Comparison of ENCODE assay signal across 9 cellular contexts in genomic region chr17:73998246-73999220, GRCh38.
A peak's percentile ranks its signal among the peaks of the same experiment; 100 is the strongest.
DNase-seq lines count a peak whose midpoint lies in the region; ATAC-seq, FAIRE-seq and TF ChIP-seq lines count a peak whose summit lies in the region.
"Had no signal": no experiment of that assay in that cellular context is flagged by ENCODE, and none has a peak within 500 bp of the region (broad histone marks: within the 10 kb centered on the region; RNA-seq: fewer than 3 reads in every experiment).

No MANE protein-coding gene starts in this region.

- CTCF ChIA-PET in Caco-2 (lab: Charles Lee), result interaction anchor here (0.6 to 1.5 kb wide), 9 partner anchors 13 to 352 kb away, joined by 3 to 6 read pairs (median 3); no protein-coding TSS in a partner anchor

- no peak for FAIRE-seq in urothelium cell line (lab: Jason Lieb, UNC)

- no peaks in the 10 kb centered on the region for H3K9me3 Mint-ChIP-seq in Caco-2 (ENCODE audit: unreplicated experiment)
- H3K9me3 Mint-ChIP-seq: IgD-negative memory B cell had no signal

- POLR2A ChIA-PET in Caco-2 (lab: Charles Lee), result no interaction called here

- no TSS peak for BruUV-seq in Caco-2 (replicated peaks; lab: Mats Ljungman, UMichigan)

- in situ Hi-C loops in HAP-1 (cut with MboI; ENCODE audit: low sequenced_read_pairs), result no loop called here

- no peaks in the 10 kb centered on the region for H3K27me3 Mint-ChIP-seq in Caco-2 (ENCODE audit: insufficient read depth, unreplicated experiment)

- DNase-seq in Caco-2 (peak; percentile 78 to 85), HAP-1 (ENCODE audit: low spot score in 2 of 2) (peak; percentile 7 to 78), NCI-H526 (lab: John Stamatoyannopoulos, UW) (peak; percentile 97), urothelium cell line (ENCODE audit: low spot score) (peak; percentile 75), dedifferentiated amniotic fluid mesenchymal stem cell (ENCODE audit: extremely low spot score) (no peak)
- peak; percentile 12 to 16 for DNase-seq in activated CD8-positive, alpha-beta memory T cell treated with anti-CD3 and anti-CD28 coated beads for 4 hours (ENCODE audit: low read depth in 2 of 2)

- H3K9me3 ChIP-seq in Caco-2 (no peaks in the 10 kb centered on the region), HAP-1 (no peaks in the 10 kb centered on the region), parathyroid adenoma (ENCODE audit: control insufficient read depth, low read length) (no peaks in the 10 kb centered on the region)

- H3K27me3 ChIP-seq in Caco-2 (replicated peaks; ENCODE audit: control insufficient read depth, insufficient read depth, low read length) (no peaks in the 10 kb centered on the region), HAP-1 (ENCODE audit: low read depth) (no peaks in the 10 kb centered on the region), parathyroid adenoma (ENCODE audit: control insufficient read depth, insufficient read depth, low read length) (no peaks in the 10 kb centered on the region)

- no peaks in the 10 kb centered on the region for H3K79me2 ChIP-seq in parathyroid adenoma

- no peaks in the 10 kb centered on the region for H3K4me1 ChIP-seq in Caco-2
- H3K4me1 ChIP-seq in HAP-1, result 0 out of 2 replicates have a peak, but pooled peaks cover 2% of the 10 kb centered on the region
- no peaks in the 10 kb centered on the region for H3K4me1 ChIP-seq in parathyroid adenoma

- intact Hi-C loops in Caco-2 (cut with micrococcal nuclease; ENCODE audit: unreplicated experiment), result loop anchor here (1.0 kb wide), 1 partner anchor 61 kb away; no protein-coding TSS in a partner anchor

- no peaks in the 10 kb centered on the region for H3K36me3 Mint-ChIP-seq in Caco-2 (ENCODE audit: insufficient read depth, unreplicated experiment)
- H3K36me3 Mint-ChIP-seq: IgD-negative memory B cell had no signal

- no peak overlapping the region for H3K9ac ChIP-seq in parathyroid adenoma

- no peak overlapping the region for H2AFZ ChIP-seq in parathyroid adenoma

- no peak overlapping the region for H3K27ac ChIP-seq in parathyroid adenoma

- H3K4me1 Mint-ChIP-seq in Caco-2 (ENCODE audit: low read depth, unreplicated experiment), result peaks cover 12% of the 10 kb centered on the region

- TF ChIP-seq CTCF in Caco-2 (IDR thresholded peaks at IDR 0.05; ENCODE audit: insufficient read depth in 1 of 2, low read depth in 1 of 2, low read length in 1 of 2, severe bottlenecking in 1 of 2, unreplicated experiment in 1 of 2) (peak; percentile 85 to 96), parathyroid adenoma (IDR thresholded peaks at IDR 0.05) (peak; percentile 47)

- H3K4me3 ChIP-seq in Caco-2 (ENCODE audit: low read depth, low read length) (no peak overlapping the region), HAP-1 (no peak overlapping the region), parathyroid adenoma (ENCODE audit: low read depth, low read length) (no peak overlapping the region)

- peak; percentile 88 for ATAC-seq in esophagus mucosa

- H3K4me3 Mint-ChIP-seq in Caco-2 (ENCODE audit: unreplicated experiment), result no peak overlapping the region
- H3K4me3 Mint-ChIP-seq: IgD-negative memory B cell had no signal

- H3K27ac Mint-ChIP-seq in Caco-2 (ENCODE audit: unreplicated experiment), result no peak overlapping the region
- H3K27ac Mint-ChIP-seq: IgD-negative memory B cell had no signal

- no peak overlapping the region for H3K4me2 ChIP-seq in parathyroid adenoma (ENCODE audit: low read length)

- H3K36me3 ChIP-seq in Caco-2 (ENCODE audit: control insufficient read depth, insufficient read depth, low read length) (no peaks in the 10 kb centered on the region), HAP-1 (replicated peaks) (no peaks in the 10 kb centered on the region), parathyroid adenoma (ENCODE audit: control insufficient read depth, insufficient read depth, low read length) (no peaks in the 10 kb centered on the region)
